10 cellular contexts compared by ENCODE assay signal in the genomic region with DNA sequence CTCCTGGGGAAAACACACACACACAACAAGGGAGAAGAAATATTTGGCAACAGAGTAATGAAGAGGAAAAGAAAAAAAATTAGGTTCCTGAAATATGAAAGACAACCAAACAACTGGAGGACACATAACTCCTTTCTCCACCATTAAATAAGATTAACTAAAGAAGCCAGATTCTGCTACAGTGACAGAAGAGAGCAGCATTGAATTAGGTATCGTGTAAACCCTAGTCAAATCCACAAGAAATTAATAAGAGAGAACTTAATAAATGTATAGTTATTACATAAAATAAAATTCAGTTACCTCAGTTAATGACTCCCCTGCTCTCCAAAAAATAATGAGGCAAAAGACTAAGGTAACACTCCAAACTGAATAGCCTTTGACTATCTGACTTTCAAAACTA.
DNase-seq lines count a peak whose midpoint lies in the region; ATAC-seq, FAIRE-seq and TF ChIP-seq lines count a peak whose summit lies in the region.
"Had no signal": no experiment of that assay in that cellular context is flagged by ENCODE, and none has a peak within 500 bp of the region (broad histone marks: within the 10 kb centered on the region; RNA-seq: fewer than 3 reads in every experiment).

No MANE protein-coding gene starts in this region.

- H3K9me3 Mint-ChIP-seq in stimulated activated memory B cell treated with anti-CD40 and anti-IgM and Interleukin-4, amounts not matched to agents 10 μg/mL and 1 μg/mL and 100 μg/mL, for 72 hours, result peaks cover 11% of the 10 kb centered on the region

- H2AFZ ChIP-seq in HepG2 (ENCODE audit: low read length), result no peak overlapping the region

- no peaks in the 10 kb centered on the region for H3K36me3 Mint-ChIP-seq in stimulated activated memory B cell treated with anti-CD40 and anti-IgM and Interleukin-4, amounts not matched to agents 10 μg/mL and 1 μg/mL and 100 μg/mL, for 72 hours

- H3K4me3 ChIP-seq in LNCaP clone FGC (ENCODE audit: low read depth, low read length) (no peak overlapping the region), astrocyte of the cerebellum (ENCODE audit: low read depth, low read length) (no peak overlapping the region), HepG2 (replicated peaks in 1 of 3; ENCODE audit: insufficient read depth in 1 of 3, low read depth in 2 of 3, low read length in 3 of 3) (no peak overlapping the region)

- intact Hi-C loops in HepG2 (cut with micrococcal nuclease; ENCODE audit: unreplicated experiment), result no loop called here

- TF ChIP-seq RAD21 in HepG2 (CRISPR knock-in tag; IDR thresholded peaks at IDR 0.05), result no peak

- WGBS in HepG2 (ENCODE audit: low lambda C conversion rate), result 8% methylated on average over 1 of the region's 1 CpG

- H3K4me1 Mint-ChIP-seq in stimulated activated memory B cell treated with anti-CD40 and anti-IgM and Interleukin-4, amounts not matched to agents 10 μg/mL and 1 μg/mL and 100 μg/mL, for 72 hours, result no peaks in the 10 kb centered on the region

- no peak overlapping the region for H3K9ac ChIP-seq in HepG2 (ENCODE audit: insufficient read depth, low read depth, low read length)

- TF ChIP-seq POLR2A in HepG2 (IDR thresholded peaks at IDR 0.05; ENCODE audit: insufficient read depth in 1 of 2, low read depth in 2 of 2, low read length in 2 of 2), result no peak

- no peak overlapping the region for H3K4me3 Mint-ChIP-seq in stimulated activated memory B cell treated with anti-CD40 and anti-IgM and Interleukin-4, amounts not matched to agents 10 μg/mL and 1 μg/mL and 100 μg/mL, for 72 hours

- POLR2A ChIA-PET in HepG2 (lab: Yijun Ruan, JAX), result no interaction called here

- TF ChIP-seq EP300 in HepG2 (IDR thresholded peaks at IDR 0.05; ENCODE audit: low read depth in 2 of 2, low read length in 2 of 2), result no peak
- TF ChIP-seq EP300 in HepG2 (CRISPR knock-in tag; IDR thresholded peaks at IDR 0.05; ENCODE audit: borderline replicate concordance), result no peak

- H3K9me3 ChIP-seq in HepG2 (ENCODE audit: low read length), result peaks cover 65% of the 10 kb centered on the region

- no peaks in the 10 kb centered on the region for H3K79me2 ChIP-seq in HepG2 (ENCODE audit: insufficient read depth, low read length)

- H3K36me3 ChIP-seq in HepG2 (replicated peaks in 1 of 2; ENCODE audit: control insufficient read depth in 1 of 2, insufficient read depth in 2 of 2, low read length in 2 of 2), result no peaks in the 10 kb centered on the region

- no peaks in the 10 kb centered on the region for H4K20me1 ChIP-seq in HepG2 (ENCODE audit: insufficient read depth, low read length)

- CTCF ChIA-PET in HepG2 (lab: Yijun Ruan, JAX; ENCODE audit: low intra/inter-chr PET ratio, low total read pairs), result no interaction called here

- TF ChIP-seq CTCF in LNCaP clone FGC (IDR thresholded peaks at IDR 0.05; ENCODE audit: control insufficient read depth, extremely low read depth, insufficient read depth) (peak; percentile 66), astrocyte of the cerebellum (IDR thresholded peaks at IDR 0.05; ENCODE audit: low read depth, low read length, missing control alignments) (peak; percentile 39), HepG2 (CRISPR knock-in tag; IDR thresholded peaks at IDR 0.05) (no peak)

- ATAC-seq in HepG2 (no peak), HG03095 (IDR thresholded peaks at IDR 0.05; ENCODE audit: unreplicated experiment) (no peak)
- no peak for ATAC-seq in stimulated activated memory B cell treated with anti-CD40 and anti-IgM and Interleukin-4, amounts not matched to agents 10 μg/mL and 1 μg/mL and 100 μg/mL, for 72 hours
- ATAC-seq: Right ventricle myocardium inferior had no signal

- no peak for FAIRE-seq in HepG2 (lab: Jason Lieb, UNC)
- no peak for FAIRE-seq in frontal cortex (lab: Jason Lieb, UNC)
- FAIRE-seq: islet of Langerhans had no signal

- H3K27me3 Mint-ChIP-seq in stimulated activated memory B cell treated with anti-CD40 and anti-IgM and Interleukin-4, amounts not matched to agents 10 μg/mL and 1 μg/mL and 100 μg/mL, for 72 hours, result no peaks in the 10 kb centered on the region

- no peak overlapping the region for H3K4me2 ChIP-seq in HepG2 (ENCODE audit: low read depth, low read length)

- no peak overlapping the region for H3K27ac ChIP-seq in HepG2 (ENCODE audit: extremely low read length, insufficient read depth, low read length)

- H3K27me3 ChIP-seq in HepG2 (ENCODE audit: control insufficient read depth in 1 of 2, insufficient read depth in 2 of 2, low read length in 2 of 2), result no peaks in the 10 kb centered on the region

- DNase-seq in DMS 273 (lab: John Stamatoyannopoulos, UW; ENCODE audit: unreplicated experiment) (peak; percentile 43), LNCaP clone FGC (ENCODE audit: low read depth) (no peak), astrocyte of the cerebellum (ENCODE audit: low read depth) (peak; percentile 48), HepG2 (ENCODE audit: low spot score) (no peak), frontal cortex (ENCODE audit: low spot score in 2 of 2) (no peak)
- DNase-seq in activated CD8-positive, alpha-beta memory T cell treated with anti-CD3 and anti-CD28 coated beads, Interleukin-2, amount 50 U/mL, for 48 hours, result no peak

- no peaks in the 10 kb centered on the region for H3K4me1 ChIP-seq in HepG2 (ENCODE audit: insufficient read depth, low read length)

- no TSS peak for BruUV-seq in HepG2 (replicated peaks; lab: Mats Ljungman, UMichigan)

- in situ Hi-C loops in astrocyte of the cerebellum (cut with HindIII; ENCODE audit: low sequenced_read_pairs) (no loop called here), HepG2 (cut with HindIII; ENCODE audit: extremely low pct_ligation_motif_present, low pct_unique_long_range_greater_than_20kb) (no loop called here)

- no peak overlapping the region for H3K27ac Mint-ChIP-seq in stimulated activated memory B cell treated with anti-CD40 and anti-IgM and Interleukin-4, amounts not matched to agents 10 μg/mL and 1 μg/mL and 100 μg/mL, for 72 hours

TF ChIP-seq in HepG2, 621 proteins besides CTCF, POLR2A, EP300 and RAD21:
- TF ChIP-seq, protein P1, sequence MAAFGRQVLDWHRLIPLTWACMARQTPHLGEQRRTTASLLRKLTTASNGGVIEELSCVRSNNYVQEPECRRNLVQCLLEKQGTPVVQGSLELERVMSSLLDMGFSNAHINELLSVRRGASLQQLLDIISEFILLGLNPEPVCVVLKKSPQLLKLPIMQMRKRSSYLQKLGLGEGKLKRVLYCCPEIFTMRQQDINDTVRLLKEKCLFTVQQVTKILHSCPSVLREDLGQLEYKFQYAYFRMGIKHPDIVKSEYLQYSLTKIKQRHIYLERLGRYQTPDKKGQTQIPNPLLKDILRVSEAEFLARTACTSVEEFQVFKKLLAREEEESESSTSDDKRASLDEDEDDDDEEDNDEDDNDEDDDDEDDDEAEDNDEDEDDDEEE (CRISPR knock-in tag; IDR thresholded peaks at IDR 0.05), result no peak
- peak; percentile 27; the same call in 1 of the 2 replicates for TF ChIP-seq STAG1 (CRISPR knock-in tag; IDR thresholded peaks at IDR 0.05)

Comparison
In these comparisons a context has a peak if more than half of its experiments do, and no peak if none do; other contexts are left out.
1. DNase-seq: peak in DMS 273 (single experiment) and astrocyte of the cerebellum (single experiment); none in LNCaP clone FGC (single experiment), HepG2 (single experiment), frontal cortex (0 of 2) and activated CD8-positive, alpha-beta memory T cell treated with anti-CD3 and anti-CD28 coated beads, Interleukin-2, amount 50 U/mL, for 48 hours (single experiment).